Comparison of ENCODE assay signal across 9 cellular contexts in genomic region chr11:119317592-119318239, GRCh38. TPM values are rescaled to one million over a fixed set of nuclear protein-coding genes. Genes with fewer than 3 reads are reported as not detected.
DNase-seq lines count a peak whose midpoint lies in the region; FAIRE-seq and TF ChIP-seq lines count a peak whose summit lies in the region.
"Had no signal": no experiment of that assay in that cellular context is flagged by ENCODE, and none has a peak within 500 bp of the region (broad histone marks: within the 10 kb centered on the region; RNA-seq: fewer than 3 reads in every experiment).

No MANE protein-coding gene starts in this region.

- no peak for DNase-seq in activated naive CD4-positive, alpha-beta T cell treated with anti-CD3 and anti-CD28 coated beads for 36 hours
- DNase-seq in activated naive CD4-positive, alpha-beta T cell treated with anti-CD3 and anti-CD28 coated beads, Interleukin-2, amount 10 ng/mL, durations not matched to agents 7 days and 5 days = no peak
- DNase-seq in bronchial epithelial cell (ENCODE audit: low read depth) (peak; percentile 80), transverse colon (no peak), NCI-H446 (lab: John Stamatoyannopoulos, UW) (no peak)
- DNase-seq in activated CD4-positive, alpha-beta T cell treated with anti-CD3 and anti-CD28 coated beads for 4 hours = no peak
- no peak for DNase-seq in activated CD8-positive, alpha-beta memory T cell treated with anti-CD3 and anti-CD28 coated beads for 24 hours

- H3K27me3 ChIP-seq in bronchial epithelial cell (ENCODE audit: control insufficient read depth, insufficient read depth, low read length) (no peaks in the 10 kb centered on the region), muscle layer of duodenum (ENCODE audit: low read depth, low read length) (peaks cover 21% of the 10 kb centered on the region), transverse colon (peaks cover 68% of the 10 kb centered on the region)

- CTCF ChIA-PET in activated naive CD4-positive, alpha-beta T cell treated with anti-CD3 and anti-CD28 coated beads for 36 hours (lab: Charles Lee) = interaction anchor here (1.6 kb wide), 1 partner anchor 112 kb away, joined by 3 read pairs; the partner anchor contains the start of gene CBL
- CTCF ChIA-PET in activated naive CD4-positive, alpha-beta T cell treated with anti-CD3 and anti-CD28 coated beads, Interleukin-2, amount 10 ng/mL, durations not matched to agents 7 days and 5 days (lab: Charles Lee) = interaction anchor here (0.9 to 1.0 kb wide), 2 partner anchors 16 to 33 kb away, joined by 3 read pairs; partner anchors contain the start of gene RNF26

- no peak for TF ChIP-seq POLR2A in transverse colon (IDR thresholded peaks at IDR 0.05)

- intact Hi-C loops in activated naive CD4-positive, alpha-beta T cell treated with anti-CD3 and anti-CD28 coated beads for 36 hours (cut with micrococcal nuclease) = no loop called here
- intact Hi-C loops in transverse colon (cut with DNase I; ENCODE audit: low total_unique reads) = no loop called here

- H3K4me1 ChIP-seq in muscle layer of duodenum (ENCODE audit: control insufficient read depth in 1 of 2, insufficient read depth in 2 of 2, low read length in 2 of 2) = peaks cover 13 to 65% of the 10 kb centered on the region in 2 donors
- peaks cover 30 to 72% (median 59%) of the 10 kb centered on the region in 4 donors for H3K4me1 ChIP-seq in transverse colon

- no peak overlapping the region for H3K27ac Mint-ChIP-seq in activated naive CD4-positive, alpha-beta T cell treated with anti-CD3 and anti-CD28 coated beads for 36 hours
- H3K27ac Mint-ChIP-seq in activated naive CD4-positive, alpha-beta T cell treated with anti-CD3 and anti-CD28 coated beads, Interleukin-2, amount 10 ng/mL, durations not matched to agents 7 days and 5 days = no peak overlapping the region

- H3K36me3 Mint-ChIP-seq in activated naive CD4-positive, alpha-beta T cell treated with anti-CD3 and anti-CD28 coated beads for 36 hours (ENCODE audit: low read depth) = no peaks in the 10 kb centered on the region
- H3K36me3 Mint-ChIP-seq in activated naive CD4-positive, alpha-beta T cell treated with anti-CD3 and anti-CD28 coated beads, Interleukin-2, amount 10 ng/mL, durations not matched to agents 7 days and 5 days = peaks cover 2% of the 10 kb centered on the region

- 75 to 83% methylated on average over 3 to 14 of the region's 14 CpGs for WGBS in transverse colon (ENCODE audit: low coverage in 1 of 2), 2 donors

- in situ Hi-C loops in transverse colon (cut with MboI; ENCODE audit: low pct_ligation_motif_present in 1 of 4, low pct_unique_long_range_greater_than_20kb in 1 of 4, low sequenced_read_pairs in 3 of 4) = no loop called here

- H3K27me3 Mint-ChIP-seq in activated naive CD4-positive, alpha-beta T cell treated with anti-CD3 and anti-CD28 coated beads for 36 hours (ENCODE audit: low read depth) = peaks cover 22% of the 10 kb centered on the region
- H3K27me3 Mint-ChIP-seq in activated naive CD4-positive, alpha-beta T cell treated with anti-CD3 and anti-CD28 coated beads, Interleukin-2, amount 10 ng/mL, durations not matched to agents 7 days and 5 days = peaks cover 77% of the 10 kb centered on the region

- H3K9me3 ChIP-seq in muscle layer of duodenum (ENCODE audit: control insufficient read depth in 1 of 2, low read length in 2 of 2) = no peaks in the 10 kb centered on the region
- H3K9me3 ChIP-seq in transverse colon = no peaks in the 10 kb centered on the region

- peak overlapping the region; percentile 51 for H3K4me3 ChIP-seq in bronchial epithelial cell (ENCODE audit: low read depth, low read length)
- peak overlapping the region; percentile 30 to 42 for H3K4me3 ChIP-seq in muscle layer of duodenum (ENCODE audit: low read depth in 1 of 2, low read length in 2 of 2)
- peak overlapping the region in 2 of 4 donors; percentile 54 to 56 for H3K4me3 ChIP-seq in transverse colon

- H3K4me1 Mint-ChIP-seq in activated naive CD4-positive, alpha-beta T cell treated with anti-CD3 and anti-CD28 coated beads for 36 hours (ENCODE audit: low read depth) = peaks cover 26% of the 10 kb centered on the region
- peaks cover 53% of the 10 kb centered on the region for H3K4me1 Mint-ChIP-seq in activated naive CD4-positive, alpha-beta T cell treated with anti-CD3 and anti-CD28 coated beads, Interleukin-2, amount 10 ng/mL, durations not matched to agents 7 days and 5 days

- TF ChIP-seq EP300 in transverse colon (IDR thresholded peaks at IDR 0.05; ENCODE audit: low read depth) = no peak

- H3K27ac ChIP-seq in muscle layer of duodenum (ENCODE audit: low read length) (peak overlapping the region; percentile 94), transverse colon (peak overlapping the region; percentile 82 to 97 (median 87))

- TF ChIP-seq CTCF in bronchial epithelial cell (IDR thresholded peaks at IDR 0.05; ENCODE audit: insufficient read depth, low read length, severe bottlenecking) = no peak
- TF ChIP-seq CTCF in transverse colon (IDR thresholded peaks at IDR 0.05) = no peak

- peak overlapping the region; percentile 18 for H3K4me3 Mint-ChIP-seq in activated naive CD4-positive, alpha-beta T cell treated with anti-CD3 and anti-CD28 coated beads for 36 hours
- H3K4me3 Mint-ChIP-seq in activated naive CD4-positive, alpha-beta T cell treated with anti-CD3 and anti-CD28 coated beads, Interleukin-2, amount 10 ng/mL, durations not matched to agents 7 days and 5 days = no peak overlapping the region

- H3K36me3 ChIP-seq in bronchial epithelial cell (ENCODE audit: control insufficient read depth, insufficient read depth, low read length) (peaks cover 5% of the 10 kb centered on the region), muscle layer of duodenum (ENCODE audit: control insufficient read depth in 1 of 2, insufficient read depth in 2 of 2, low read length in 2 of 2) (peaks cover 0 to 13% of the 10 kb centered on the region in 2 donors), transverse colon (no peaks in the 10 kb centered on the region)

- no peak for FAIRE-seq in bronchial epithelial cell (lab: Jason Lieb, UNC)

- H3K9me3 Mint-ChIP-seq in activated naive CD4-positive, alpha-beta T cell treated with anti-CD3 and anti-CD28 coated beads for 36 hours = no peaks in the 10 kb centered on the region
- H3K9me3 Mint-ChIP-seq in activated naive CD4-positive, alpha-beta T cell treated with anti-CD3 and anti-CD28 coated beads, Interleukin-2, amount 10 ng/mL, durations not matched to agents 7 days and 5 days = no peaks in the 10 kb centered on the region

RNA-seq across cellular contexts. Expression of gene MCAM, which starts 0.8 kb away (rescaled TPM):
- total RNA-seq in activated naive CD4-positive, alpha-beta T cell treated with anti-CD3 and anti-CD28 coated beads for 36 hours = 1 to 10 TPM; 8.0 to 8.4 TPM
- total RNA-seq in bronchial epithelial cell (25.7 and 36.3 TPM in 2 replicates), transverse colon (100 to 1,000 TPM in 3 of 4 donors, 10 to 100 TPM in 1; 87.4 to 466 (median 150) TPM)

RNA-seq across cellular contexts. Expression of gene RNF26, which starts 16.6 kb away (rescaled TPM):
- 10 to 100 TPM; 46.1 to 47.0 TPM for total RNA-seq in activated naive CD4-positive, alpha-beta T cell treated with anti-CD3 and anti-CD28 coated beads for 36 hours
- total RNA-seq in bronchial epithelial cell = 2.4 and 3.6 TPM in 2 replicates
- 10 to 100 TPM; 10.0 to 27.3 (median 13.9) TPM for total RNA-seq in transverse colon

RNA-seq across cellular contexts. Expression of gene C1QTNF5, which starts 23.0 kb away (rescaled TPM):
- not detected for total RNA-seq in activated naive CD4-positive, alpha-beta T cell treated with anti-CD3 and anti-CD28 coated beads for 36 hours
- 0.90 and 1.3 TPM in 2 replicates for total RNA-seq in bronchial epithelial cell
- 10 to 100 TPM in 2 of 4 donors, 1 to 10 TPM in 2; 7.6 to 20.5 (median 11.4) TPM for total RNA-seq in transverse colon

RNA-seq across cellular contexts. Expression of gene MFRP, which starts 28.8 kb away (rescaled TPM):
- not detected for total RNA-seq in activated naive CD4-positive, alpha-beta T cell treated with anti-CD3 and anti-CD28 coated beads for 36 hours
- not detected in 2 replicates for total RNA-seq in bronchial epithelial cell
- total RNA-seq in transverse colon = under 1 TPM in 1 of 4 donors, not detected in 3; 0.32 TPM
- total RNA-seq: liver had no signal
